1 cellular context compared by ENCODE assay signal in genomic region chr10:497898-498451, GRCh38.
TF ChIP-seq lines count a peak whose summit lies in the region.

No MANE protein-coding gene starts in this region.

TF ChIP-seq in H1, 55 proteins besides CTCF, POLR2A, EP300 and RAD21 (continued from another document):
- no peak for TF ChIP-seq SIN3A (conservative IDR thresholded peaks at IDR 0.05 in 1 of 2, IDR thresholded peaks at IDR 0.05 in 1 of 2; ENCODE audit: low read depth in 1 of 2, low read length in 2 of 2)
- TF ChIP-seq ATF3 (IDR thresholded peaks at IDR 0.05; ENCODE audit: insufficient read depth, low read depth, low read length), result no peak
- TF ChIP-seq CREB1 (IDR thresholded peaks at IDR 0.05), result no peak
- TF ChIP-seq TCF12 (IDR thresholded peaks at IDR 0.05; ENCODE audit: low read depth, low read length), result no peak
- TF ChIP-seq KDM4A (IDR thresholded peaks at IDR 0.05; ENCODE audit: low read depth, low read length, severe bottlenecking), result no peak
- no peak for TF ChIP-seq SP1 (IDR thresholded peaks at IDR 0.05; ENCODE audit: low read depth, low read length)
- no peak for TF ChIP-seq KDM1A (IDR thresholded peaks at IDR 0.05; ENCODE audit: borderline replicate concordance, low read length)
- TF ChIP-seq ATF2 (IDR thresholded peaks at IDR 0.05; ENCODE audit: low read length), result no peak
- no peak for TF ChIP-seq FOSL1 (IDR thresholded peaks at IDR 0.05; ENCODE audit: insufficient read depth, low read depth, low read length)
- TF ChIP-seq CTBP2 (IDR thresholded peaks at IDR 0.05; ENCODE audit: borderline replicate concordance, insufficient read depth, insufficient read length, low read length), result no peak
